In the genomic region with DNA sequence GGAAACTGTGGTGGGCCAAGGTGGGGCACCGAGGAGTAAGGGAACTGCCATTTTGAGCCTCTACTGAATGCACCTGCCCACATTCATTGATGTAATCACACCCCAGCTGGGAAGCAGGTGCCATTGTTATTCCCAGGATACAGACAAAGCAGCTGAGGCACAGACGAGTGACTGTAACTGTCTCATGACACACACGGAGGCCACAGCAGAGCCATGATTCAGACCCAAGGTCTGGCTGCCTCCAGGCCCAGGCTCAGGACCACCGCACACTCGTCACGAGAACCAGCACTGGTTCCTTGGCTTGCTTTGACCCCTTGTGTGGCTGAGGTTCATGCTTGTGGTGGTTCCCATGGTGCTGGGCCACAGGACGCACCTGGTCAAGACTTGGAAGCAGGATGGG, we compare ENCODE assay signal across 19 cellular contexts. TPM values are rescaled to one million over a fixed set of nuclear protein-coding genes. Genes with fewer than 3 reads are reported as not detected.
DNase-seq lines count a peak whose midpoint lies in the region; ATAC-seq and TF ChIP-seq lines count a peak whose summit lies in the region.
"Had no signal": no experiment of that assay in that cellular context is flagged by ENCODE, and none has a peak within 500 bp of the region (broad histone marks: within the 10 kb centered on the region; RNA-seq: fewer than 3 reads in every experiment).

No MANE protein-coding gene starts in this region.

- H3K4me1 ChIP-seq in upper lobe of right lung = peaks cover 17% of the 10 kb centered on the region
- H3K4me1 ChIP-seq: Caco-2, colonic mucosa, thyroid gland had no signal

- no peaks in the 10 kb centered on the region for H3K27me3 ChIP-seq in upper lobe of right lung
- H3K27me3 ChIP-seq: breast epithelium, colonic mucosa, thyroid gland had no signal

- H3K36me3 ChIP-seq in upper lobe of right lung = no peaks in the 10 kb centered on the region
- H3K36me3 ChIP-seq: breast epithelium, colonic mucosa, thyroid gland had no signal

- no peak for ATAC-seq in upper lobe of right lung
- ATAC-seq: activated CD8-positive, alpha-beta T cell treated with anti-CD3 and anti-CD28 coated beads, Interleukin-2, amount 10 ng/mL, durations not matched to agents 7 days and 5 days; HepG2 had no signal

- no peak for TF ChIP-seq CTCF in upper lobe of right lung (IDR thresholded peaks at IDR 0.05)

- H3K9me3 ChIP-seq in upper lobe of right lung = no peaks in the 10 kb centered on the region
- H3K9me3 ChIP-seq: breast epithelium, Caco-2, colonic mucosa, thyroid gland had no signal

- no peak overlapping the region for H3K4me3 ChIP-seq in upper lobe of right lung
- H3K4me3 ChIP-seq: breast epithelium, colonic mucosa, thyroid gland had no signal

- peak; percentile 28 to 68 for DNase-seq in NCI-H2081 (lab: John Stamatoyannopoulos, UW)
- no peak for DNase-seq in NCI-H2081 treated with DMSO at 0.1 percent for 48 hours (lab: John Stamatoyannopoulos, UW)
- peak; percentile 27 for DNase-seq in NCI-H345 treated with DMSO at 0.1 percent for 48 hours (lab: John Stamatoyannopoulos, UW; ENCODE audit: unreplicated experiment)
- peak; percentile 70 for DNase-seq in dermis blood vessel endothelial cell
- DNase-seq in KG1 (lab: John Stamatoyannopoulos, UW) = no peak
- DNase-seq in NCI-H1105 treated with DMSO at 0.1 percent for 48 hours (lab: John Stamatoyannopoulos, UW) = no peak
- no peak for DNase-seq in upper lobe of right lung
- no peak for DNase-seq in NCI-H128 (lab: John Stamatoyannopoulos, UW; ENCODE audit: unreplicated experiment)
- DNase-seq: activated CD4-positive, CD25-positive, alpha-beta regulatory T cell; activated CD8-positive, alpha-beta T cell treated with anti-CD3 and anti-CD28 coated beads, Interleukin-2, amount 10 ng/mL, durations not matched to agents 7 days and 5 days; activated gamma-delta T cell; Caco-2; colonic mucosa; EL; endodermal cell; NCI-H1694; thyroid gland had no signal

- H3K27ac ChIP-seq in upper lobe of right lung = no peak overlapping the region
- H3K27ac ChIP-seq: breast epithelium, colonic mucosa, thyroid gland had no signal

- intact Hi-C loops in upper lobe of right lung (cut with DNase I) = loop anchor here (10.0 kb wide), 1 partner anchor 45 kb away; the partner anchor contains the start of gene CLIC4

RNA-seq across cellular contexts. Expression of gene CLIC4, which starts 45.6 kb away (rescaled TPM):
- total RNA-seq in dermis blood vessel endothelial cell (262 and 338 TPM in 2 replicates), upper lobe of right lung (200 TPM)

RNA-seq across cellular contexts. Expression of gene SRRM1, which starts 56.5 kb away (rescaled TPM):
- total RNA-seq in dermis blood vessel endothelial cell (26.9 and 31.1 TPM in 2 replicates), upper lobe of right lung (113 TPM)

Comparison
In these comparisons a context has a peak if more than half of its experiments do, and no peak if none do; other contexts are left out.
1. DNase-seq: peak in NCI-H2081 (2 of 2), NCI-H345 treated with DMSO at 0.1 percent for 48 hours (single experiment) and dermis blood vessel endothelial cell (single experiment); none in NCI-H2081 treated with DMSO at 0.1 percent for 48 hours (single experiment), KG1 (single experiment), NCI-H1105 treated with DMSO at 0.1 percent for 48 hours (single experiment), upper lobe of right lung (single experiment) and NCI-H128 (single experiment).